In the genomic region with DNA sequence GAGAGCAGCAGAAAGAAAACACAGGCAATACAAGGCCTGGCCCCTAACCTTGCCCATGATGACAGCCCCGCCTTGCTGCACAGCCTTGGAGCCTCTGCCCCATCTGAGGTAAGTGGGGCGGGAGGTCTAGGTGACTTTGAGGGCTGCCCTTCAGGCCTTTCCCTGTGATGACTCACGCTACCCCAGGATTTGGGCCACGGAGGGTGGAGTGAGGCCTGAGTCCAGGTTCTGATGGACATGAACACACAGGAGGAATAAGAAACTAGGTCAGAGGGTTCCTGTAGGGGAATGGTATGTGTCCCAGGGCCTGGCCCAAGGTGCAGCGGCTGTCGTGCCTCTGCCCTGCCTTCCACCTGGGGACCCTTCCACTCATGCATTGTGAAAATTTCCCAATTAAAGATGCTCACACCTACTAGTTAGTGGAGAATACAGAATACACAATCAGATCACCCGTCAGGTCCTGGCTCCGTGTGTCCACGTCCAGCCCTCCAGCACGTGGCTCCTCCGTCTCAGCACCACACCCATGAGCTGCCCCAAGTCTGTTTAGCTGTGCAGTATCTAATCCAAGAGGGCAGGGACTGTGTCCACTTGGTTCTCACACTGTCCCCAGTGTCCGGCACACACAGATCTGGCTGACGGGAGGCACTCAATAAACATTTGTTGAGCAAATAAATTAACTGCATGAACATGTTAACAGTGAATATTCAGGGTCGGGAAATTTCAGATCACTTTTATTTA, we compare ENCODE assay signal across 15 cellular contexts.
"Had no signal": no experiment of that assay in that cellular context is flagged by ENCODE, and none has a peak within 500 bp of the region (broad histone marks: within the 10 kb centered on the region; RNA-seq: fewer than 3 reads in every experiment).

No MANE protein-coding gene starts in this region.

- ATAC-seq: activated CD8-positive, alpha-beta memory T cell treated with anti-CD3 and anti-CD28 coated beads, Interleukin-2, amount 10 ng/mL, durations not matched to agents 7 days and 5 days; lower lobe of right lung; stimulated activated effector memory CD8-positive, alpha-beta T cell treated with anti-CD3 and anti-CD28 coated beads, Interleukin-12 subunit alpha, Interleukin-12 subunit beta, amount 100 ng/mL, for 72 hours; T-cell had no signal

- H3K36me3 ChIP-seq: esophagus muscularis mucosa, lower lobe of right lung, thyroid gland had no signal

- H3K4me3 ChIP-seq: coronary artery, esophagus muscularis mucosa, lower lobe of right lung, thyroid gland had no signal

- H3K27me3 ChIP-seq: thyroid gland had no signal

- H3K27ac ChIP-seq: coronary artery, lower lobe of right lung, thyroid gland had no signal

- H3K4me1 ChIP-seq: lower lobe of right lung, thyroid gland had no signal

- H3K9me3 ChIP-seq: esophagus muscularis mucosa, lower lobe of right lung, thyroid gland had no signal

- DNase-seq: activated CD4-positive, alpha-beta T cell treated with anti-CD3 and anti-CD28 coated beads, Interleukin-2, amount 50 U/mL, for 48 hours; activated CD8-positive, alpha-beta memory T cell treated with anti-CD3 and anti-CD28 coated beads, Interleukin-2, amount 10 ng/mL, durations not matched to agents 7 days and 5 days; activated naive CD4-positive, alpha-beta T cell treated with anti-CD3 and anti-CD28 coated beads, Interleukin-2, amount 10 ng/mL, durations not matched to agents 7 days and 5 days; activated T-cell treated with anti-CD3 and anti-CD28 coated beads, Interleukin-2, amount 50 U/mL, for 1 hour; caudate nucleus; effector CD4-positive, alpha-beta T cell; kidney glomerular epithelial cell; lower lobe of right lung; nephron progenitor cell; T-cell; T-helper 9 cell; thyroid gland had no signal
